In genomic region chr9:94867281-94867841, GRCh38 we compare ENCODE assay signal across 8 cellular contexts.
DNase-seq lines count a peak whose midpoint lies in the region; ATAC-seq and TF ChIP-seq lines count a peak whose summit lies in the region.

No MANE protein-coding gene starts in this region.

- ATAC-seq in SK-N-SH treated with all-trans-retinoic acid at 6 μM for 48 hours: peak; percentile 52
- peak; percentile 85 for ATAC-seq in Right ventricle myocardium inferior
- ATAC-seq in HG03139 (IDR thresholded peaks at IDR 0.05; ENCODE audit: unreplicated experiment): no peak
- ATAC-seq in GM19328 (IDR thresholded peaks at IDR 0.05; ENCODE audit: unreplicated experiment): no peak

- no peaks in the 10 kb centered on the region for H3K79me2 ChIP-seq in GM23248 (ENCODE audit: insufficient read depth)

- DNase-seq in GM23248 (peak; percentile 94), Right ventricle myocardium inferior (ENCODE audit: missing footprints) (peak; percentile 78), retinal pigment epithelial cell (ENCODE audit: low read depth) (peak; percentile 97), RKO (ENCODE audit: low spot score) (no peak), SKM-1 (lab: John Stamatoyannopoulos, UW; ENCODE audit: unreplicated experiment) (no peak)

- peaks cover 58% of the 10 kb centered on the region for H3F3A ChIP-seq in GM23248 (ENCODE audit: insufficient read depth)

- in situ Hi-C loops in GM23248 (cut with MboI): no loop called here

- H3K9me2 ChIP-seq in GM23248 (ENCODE audit: insufficient read depth): no peaks in the 10 kb centered on the region

- peaks cover 85% of the 10 kb centered on the region for H3K4me1 ChIP-seq in GM23248 (ENCODE audit: insufficient read depth)

- no peaks in the 10 kb centered on the region for H3K9me3 ChIP-seq in GM23248 (ENCODE audit: low read depth)

- no peak overlapping the region for H2AFZ ChIP-seq in GM23248

- WGBS in GM23248 (ENCODE audit: low coverage in 1 of 2, low lambda C conversion rate in 2 of 2, missing lambda C conversion rate in 2 of 2), 2 experiments: 2 to 4% methylated on average over 8 of the region's 8 CpGs

- H4K20me1 ChIP-seq in GM23248 (ENCODE audit: insufficient read depth): no peaks in the 10 kb centered on the region

- peak overlapping the region; percentile 88 for H3K9ac ChIP-seq in GM23248

- peak overlapping the region; percentile 99 for H3K27ac ChIP-seq in GM23248

- no peak for TF ChIP-seq CTCF in retinal pigment epithelial cell (conservative IDR thresholded peaks at IDR 0.05; ENCODE audit: low read depth, low read length)

- peak overlapping the region; percentile 72 for H3K4me2 ChIP-seq in GM23248 (ENCODE audit: unreplicated experiment)

- intact Hi-C loops in Right ventricle myocardium inferior (cut with DNase I): loop anchor here (1.0 to 5.0 kb wide), 5 partner anchors 55 to 140 kb away; partner anchors contain the start of gene AOPEP

- H3K4me3 ChIP-seq in GM23248: peak overlapping the region; percentile 52
- no peak overlapping the region for H3K4me3 ChIP-seq in retinal pigment epithelial cell (ENCODE audit: low read length)

- H3K27me3 ChIP-seq in GM23248 (replicated peaks; ENCODE audit: insufficient read depth): no peaks in the 10 kb centered on the region

- H3K36me3 ChIP-seq in GM23248 (ENCODE audit: low read depth): no peaks in the 10 kb centered on the region

TF ChIP-seq in SK-N-SH treated with all-trans-retinoic acid at 6 μM for 48 hours, 23 proteins besides CTCF, POLR2A, EP300 and RAD21:
- TF ChIP-seq TCF4 (CRISPR knock-in tag; IDR thresholded peaks at IDR 0.05; ENCODE audit: borderline replicate concordance): no peak
- TF ChIP-seq CSDC2 (CRISPR knock-in tag; IDR thresholded peaks at IDR 0.05): no peak
- 0 out of 2 replicates have a peak, but pooled peaks have one; percentile 34 for TF ChIP-seq ESRRG (CRISPR knock-in tag; IDR thresholded peaks at IDR 0.05)
- TF ChIP-seq SNAI2 (CRISPR knock-in tag; IDR thresholded peaks at IDR 0.05): no peak
- no peak for TF ChIP-seq ZFP30 (CRISPR knock-in tag; IDR thresholded peaks at IDR 0.05)
- no peak for TF ChIP-seq PPARA (CRISPR knock-in tag; IDR thresholded peaks at IDR 0.05; ENCODE audit: borderline replicate concordance)
- TF ChIP-seq ARNTL (CRISPR knock-in tag; IDR thresholded peaks at IDR 0.05; ENCODE audit: borderline replicate concordance, low read depth): no peak
- TF ChIP-seq GLIS3 (CRISPR knock-in tag; IDR thresholded peaks at IDR 0.05): 0 out of 2 replicates have a peak, but pooled peaks have one; percentile 20
- TF ChIP-seq CREB5 (CRISPR knock-in tag; IDR thresholded peaks at IDR 0.05; ENCODE audit: low read depth): 0 out of 2 replicates have a peak, but pooled peaks have one; percentile 5
- no peak for TF ChIP-seq CSRNP3 (CRISPR knock-in tag; IDR thresholded peaks at IDR 0.05)
- TF ChIP-seq TOX (CRISPR knock-in tag; IDR thresholded peaks at IDR 0.05; ENCODE audit: borderline replicate concordance): no peak
- 0 out of 2 replicates have a peak, but pooled peaks have one; percentile 59 for TF ChIP-seq ZFP3 (CRISPR knock-in tag; IDR thresholded peaks at IDR 0.05)
- no peak for TF ChIP-seq TSHZ2 (CRISPR knock-in tag; IDR thresholded peaks at IDR 0.05)
- no peak for TF ChIP-seq POU6F1 (CRISPR knock-in tag; IDR thresholded peaks at IDR 0.05; ENCODE audit: borderline replicate concordance, low read depth)
- no peak for TF ChIP-seq ZNF565 (CRISPR knock-in tag; conservative IDR thresholded peaks at IDR 0.05; ENCODE audit: low read depth)
- TF ChIP-seq RARB (CRISPR knock-in tag; IDR thresholded peaks at IDR 0.05): no peak
- TF ChIP-seq OSR1 (CRISPR knock-in tag; IDR thresholded peaks at IDR 0.05): no peak
- no peak for TF ChIP-seq BACH2 (CRISPR knock-in tag; IDR thresholded peaks at IDR 0.05; ENCODE audit: borderline replicate concordance)
- no peak for TF ChIP-seq ZNF70 (CRISPR knock-in tag; IDR thresholded peaks at IDR 0.05)
- TF ChIP-seq ISL1 (CRISPR knock-in tag; IDR thresholded peaks at IDR 0.05): peak; percentile 35; the same call in 1 of the 2 replicates
- no peak for TF ChIP-seq ZC3H10 (CRISPR knock-in tag; IDR thresholded peaks at IDR 0.05)
- TF ChIP-seq PATZ1 (CRISPR knock-in tag; IDR thresholded peaks at IDR 0.05; ENCODE audit: borderline replicate concordance): no peak
- no peak for TF ChIP-seq ZNF8 (CRISPR knock-in tag; IDR thresholded peaks at IDR 0.05)

Comparison
In these comparisons a context has a peak if more than half of its experiments do, and no peak if none do; other contexts are left out.
1. DNase-seq: peak in GM23248 (single experiment), Right ventricle myocardium inferior (single experiment) and retinal pigment epithelial cell (single experiment); none in RKO (single experiment) and SKM-1 (single experiment).
2. ATAC-seq: peak in SK-N-SH treated with all-trans-retinoic acid at 6 μM for 48 hours (single experiment) and Right ventricle myocardium inferior (single experiment); none in HG03139 (single experiment) and GM19328 (single experiment).